In the genomic region with DNA sequence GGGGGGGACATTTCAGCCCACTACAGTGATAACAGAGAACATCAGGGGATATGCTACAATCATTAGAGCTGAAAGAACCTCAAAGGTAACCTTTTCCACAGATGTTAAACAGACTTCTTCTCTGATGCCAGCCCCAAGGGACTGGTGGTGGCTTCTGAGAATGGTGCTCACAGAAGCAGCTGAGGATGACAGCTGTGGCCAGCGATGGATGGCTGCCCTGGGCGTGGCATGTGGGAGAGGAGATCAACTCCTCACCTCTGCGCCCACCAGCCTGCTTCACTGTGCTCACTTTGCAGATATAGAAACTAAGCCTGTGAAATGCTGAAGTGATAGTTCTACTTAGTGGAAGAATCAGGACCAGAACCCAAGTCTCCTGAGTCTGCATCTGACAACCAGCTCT, we compare ENCODE assay signal across 8 cellular contexts. TPM values are rescaled to one million over a fixed set of nuclear protein-coding genes. Genes with fewer than 3 reads are reported as not detected.
DNase-seq lines count a peak whose midpoint lies in the region; ATAC-seq and TF ChIP-seq lines count a peak whose summit lies in the region.

No MANE protein-coding gene starts in this region.

- no peaks in the 10 kb centered on the region for H3K27me3 Mint-ChIP-seq in activated naive CD8-positive, alpha-beta T cell

- 100% methylated on average over 1 of the region's 3 CpGs for WGBS in mesenchymal stem cell

- no peak overlapping the region for H3K18ac ChIP-seq in mesenchymal stem cell (ENCODE audit: low read depth in 1 of 2, low read length in 2 of 2)

- H2BK15ac ChIP-seq in mesenchymal stem cell (ENCODE audit: low read depth, poor library complexity, severe bottlenecking), result no peak overlapping the region

- no peak overlapping the region for H2BK5ac ChIP-seq in mesenchymal stem cell (ENCODE audit: low read depth, low read length, poor library complexity, severe bottlenecking)

- H3K9me3 Mint-ChIP-seq in activated naive CD8-positive, alpha-beta T cell (ENCODE audit: low read depth), result no peaks in the 10 kb centered on the region

- H3K4me2 ChIP-seq in mesenchymal stem cell (ENCODE audit: low read length, poor library complexity, severe bottlenecking), result no peak overlapping the region

- ATAC-seq in GM19452 (IDR thresholded peaks at IDR 0.05; ENCODE audit: unreplicated experiment), result peak; percentile 91
- ATAC-seq in HG03066 (IDR thresholded peaks at IDR 0.05; ENCODE audit: low read depth, unreplicated experiment), result peak; percentile 80

- H2AFZ ChIP-seq in mesenchymal stem cell (ENCODE audit: low read depth, low read length), result no peak overlapping the region

- no peak overlapping the region for H3K4me3 Mint-ChIP-seq in activated naive CD8-positive, alpha-beta T cell

- H3K4me1 ChIP-seq in mesenchymal stem cell (ENCODE audit: control insufficient read depth, insufficient read depth, low read depth, low read length), result peaks cover 2% of the 10 kb centered on the region

- peaks cover 0 to 19% of the 10 kb centered on the region in 2 experiments for H3K36me3 ChIP-seq in mesenchymal stem cell (ENCODE audit: control insufficient read depth in 1 of 2, insufficient read depth in 2 of 2, low read depth in 1 of 2, low read length in 2 of 2)

- no peak for TF ChIP-seq CTCF in GM12864 (IDR thresholded peaks at IDR 0.05; ENCODE audit: low read depth, low read length, missing control alignments)

- no peak overlapping the region for H2AK5ac ChIP-seq in mesenchymal stem cell (ENCODE audit: low read length, severe bottlenecking)

- H3K79me1 ChIP-seq in mesenchymal stem cell (replicated peaks; ENCODE audit: low read length, poor library complexity, severe bottlenecking), result peaks cover 48% of the 10 kb centered on the region

- peak overlapping the region; percentile 74 for H3K27ac Mint-ChIP-seq in activated naive CD8-positive, alpha-beta T cell

- no peaks in the 10 kb centered on the region for H3K9me3 ChIP-seq in mesenchymal stem cell (ENCODE audit: control insufficient read depth, low read length)

- H3K4ac ChIP-seq in mesenchymal stem cell (ENCODE audit: low read depth in 1 of 2, low read length in 2 of 2), result no peak overlapping the region

- no peak overlapping the region for H4K91ac ChIP-seq in mesenchymal stem cell (ENCODE audit: low read length)

- no peak overlapping the region for H3K27ac ChIP-seq in mesenchymal stem cell (ENCODE audit: low read length, poor library complexity, severe bottlenecking)

- H2BK120ac ChIP-seq in mesenchymal stem cell (ENCODE audit: low read depth, low read length), result no peak overlapping the region

- H4K8ac ChIP-seq in mesenchymal stem cell (ENCODE audit: low read length), result no peak overlapping the region

- no peak overlapping the region for H3K23ac ChIP-seq in mesenchymal stem cell (ENCODE audit: low read length in 2 of 2)

- DNase-seq in GM12864 (ENCODE audit: low read depth) (peak; percentile 48), DMS153 (lab: John Stamatoyannopoulos, UW) (no peak), SW 1271 (lab: John Stamatoyannopoulos, UW) (no peak), hypothalamus (lab: John Stamatoyannopoulos, UW) (no peak), mesenchymal stem cell (no peak)

- H3K9ac ChIP-seq in mesenchymal stem cell (ENCODE audit: low read length), result no peak overlapping the region

- no peak overlapping the region for H2BK12ac ChIP-seq in mesenchymal stem cell (ENCODE audit: low read length in 2 of 2)

- no peak overlapping the region for H3K14ac ChIP-seq in mesenchymal stem cell (ENCODE audit: low read length in 2 of 2)

- H3K4me3 ChIP-seq in GM12864 (ENCODE audit: low read depth, low read length), result no peak overlapping the region
- no peak overlapping the region for H3K4me3 ChIP-seq in mesenchymal stem cell (ENCODE audit: insufficient read depth in 1 of 2, low read depth in 1 of 2, low read length in 2 of 2)

- peaks cover 64% of the 10 kb centered on the region for H3K4me1 Mint-ChIP-seq in activated naive CD8-positive, alpha-beta T cell (ENCODE audit: low read depth)

- peaks cover 30% of the 10 kb centered on the region for H3K36me3 Mint-ChIP-seq in activated naive CD8-positive, alpha-beta T cell

- H3K27me3 ChIP-seq in mesenchymal stem cell (ENCODE audit: control insufficient read depth in 1 of 2, insufficient read depth in 1 of 2, low read length in 2 of 2), result no peaks in the 10 kb centered on the region

RNA-seq across cellular contexts. Expression of a gene that starts 33.0 kb away (rescaled TPM):
- polyA plus RNA-seq in mesenchymal stem cell (2013, experiment 1 of 2), result 28.2 TPM
- polyA plus RNA-seq in mesenchymal stem cell (2013, experiment 2 of 2), result 27.4 TPM
